In genomic region chr2:96792772-96793749, GRCh38 we compare ENCODE assay signal across 22 cellular contexts. TPM values are rescaled to one million over a fixed set of nuclear protein-coding genes. Genes with fewer than 3 reads are reported as not detected.
A peak's percentile ranks its signal among the peaks of the same experiment; 100 is the strongest.
DNase-seq lines count a peak whose midpoint lies in the region; ATAC-seq and TF ChIP-seq lines count a peak whose summit lies in the region.
"Had no signal": no experiment of that assay in that cellular context is flagged by ENCODE, and none has a peak within 500 bp of the region (broad histone marks: within the 10 kb centered on the region; RNA-seq: fewer than 3 reads in every experiment).

No MANE protein-coding gene starts in this region.

- no peak overlapping the region for H2BK20ac ChIP-seq in H9 (ENCODE audit: low read depth, low read length, poor library complexity, severe bottlenecking)

- no peaks in the 10 kb centered on the region for H4K20me1 ChIP-seq in H9 (ENCODE audit: control insufficient read depth, insufficient read depth, insufficient read length)

- no peak overlapping the region for H2AK5ac ChIP-seq in H9 (ENCODE audit: insufficient read length, low read length)

- H3K4me3 ChIP-seq in lower lobe of right lung: no peak overlapping the region
- H3K4me3 ChIP-seq in spleen: no peak overlapping the region
- no peak overlapping the region for H3K4me3 ChIP-seq in tibial artery
- H3K4me3 ChIP-seq: suprapubic skin had no signal

- H3K27ac Mint-ChIP-seq in H9: peak overlapping the region; percentile 10 to 51 (median 26); a peak in 3 of 7 replicates
- no peak overlapping the region for H3K27ac Mint-ChIP-seq in chondrocyte (ENCODE audit: unreplicated experiment)
- H3K27ac Mint-ChIP-seq: activated CD4-positive, alpha-beta T cell treated with anti-CD3 and anti-CD28 coated beads, Interleukin-2, amount 10 ng/mL, durations not matched to agents 7 days and 5 days; activated CD8-positive, alpha-beta memory T cell treated with anti-CD3 and anti-CD28 coated beads, Interleukin-2, amount 10 ng/mL, durations not matched to agents 7 days and 5 days; activated naive CD8-positive, alpha-beta T cell had no signal

- no CpG with 5 or more reads among the region's 17 CpGs for WGBS in H9 (ENCODE audit: extremely low coverage, insufficient read length, low lambda C conversion rate)
- 83 to 91% (median 87%) methylated on average over 11 to 17 of the region's 17 CpGs for WGBS in spleen, 5 donors

- H3K4me2 ChIP-seq in H9 (ENCODE audit: insufficient read depth, insufficient read length, low read length): no peak overlapping the region

- H4K8ac ChIP-seq in H9 (replicated peaks; ENCODE audit: insufficient read length, low read depth, low read length): no peak overlapping the region

- no peak overlapping the region for H3T11ph ChIP-seq in H9 (ENCODE audit: low read length)

- H3K9me3 ChIP-seq in H9 (ENCODE audit: control insufficient read depth, low read depth, low read length): no peaks in the 10 kb centered on the region
- H3K9me3 ChIP-seq in lower lobe of right lung: no peaks in the 10 kb centered on the region
- no peaks in the 10 kb centered on the region for H3K9me3 ChIP-seq in spleen
- H3K9me3 ChIP-seq in tibial artery: no peaks in the 10 kb centered on the region
- H3K9me3 ChIP-seq: suprapubic skin had no signal

- no peak overlapping the region for H3K9ac ChIP-seq in H9 (ENCODE audit: extremely low read depth, insufficient read length, low read length)
- H3K9ac ChIP-seq: parathyroid adenoma had no signal

- no peak overlapping the region for H4K5ac ChIP-seq in H9 (ENCODE audit: insufficient read length, low read depth, low read length)

- no peak overlapping the region for H3K27ac ChIP-seq in H9 (ENCODE audit: insufficient read length, low read depth, low read length)
- H3K27ac ChIP-seq in lower lobe of right lung: no peak overlapping the region
- no peak overlapping the region for H3K27ac ChIP-seq in spleen
- H3K27ac ChIP-seq in tibial artery: no peak overlapping the region
- H3K27ac ChIP-seq: parathyroid adenoma, suprapubic skin had no signal

- H3K79me2 ChIP-seq in H9 (ENCODE audit: insufficient read depth, low read length): no peaks in the 10 kb centered on the region
- H3K79me2 ChIP-seq: parathyroid adenoma had no signal

- no peak overlapping the region for H3K14ac ChIP-seq in H9 (ENCODE audit: insufficient read depth, low read length)

- H3K36me3 ChIP-seq in lower lobe of right lung (peaks cover 13% of the 10 kb centered on the region), spleen (peaks cover 0 to 14% (median 11%) of the 10 kb centered on the region in 6 donors), tibial artery (peaks cover 0 to 15% (median 11%) of the 10 kb centered on the region in 3 donors)

- no peak for TF ChIP-seq POLR2A in spleen (IDR thresholded peaks at IDR 0.05)

- no peak overlapping the region for H2BK120ac ChIP-seq in H9 (ENCODE audit: low read depth, low read length, poor library complexity, severe bottlenecking)

- H3K36me3 Mint-ChIP-seq in H9 (ENCODE audit: insufficient read depth in 1 of 3, low read depth in 3 of 3) (no peaks in the 10 kb centered on the region; a peak in 2 of 7 replicates), chondrocyte (ENCODE audit: low read depth) (no peaks in the 10 kb centered on the region)
- H3K36me3 Mint-ChIP-seq: activated CD8-positive, alpha-beta memory T cell treated with anti-CD3 and anti-CD28 coated beads, Interleukin-2, amount 10 ng/mL, durations not matched to agents 7 days and 5 days; activated naive CD8-positive, alpha-beta T cell had no signal

- no peaks in the 10 kb centered on the region for H3K79me1 ChIP-seq in H9 (ENCODE audit: insufficient read depth, low read depth, low read length, poor library complexity, severe bottlenecking)

- H2BK15ac ChIP-seq in H9 (ENCODE audit: low read depth, low read length): no peak overlapping the region

- H3K27me3 Mint-ChIP-seq in H9 (ENCODE audit: low read depth) (no peaks in the 10 kb centered on the region), chondrocyte (ENCODE audit: low read depth) (no peaks in the 10 kb centered on the region)
- H3K27me3 Mint-ChIP-seq: activated CD4-positive, alpha-beta T cell treated with anti-CD3 and anti-CD28 coated beads, Interleukin-2, amount 10 ng/mL, durations not matched to agents 7 days and 5 days; activated CD8-positive, alpha-beta memory T cell treated with anti-CD3 and anti-CD28 coated beads, Interleukin-2, amount 10 ng/mL, durations not matched to agents 7 days and 5 days; activated naive CD8-positive, alpha-beta T cell; CD4-positive, CD25-positive, alpha-beta regulatory T cell had no signal

- H3K4me1 Mint-ChIP-seq in H9 (peaks cover 7 to 13% of the 10 kb centered on the region in 2 experiments), chondrocyte (ENCODE audit: low read depth) (peaks cover 12% of the 10 kb centered on the region)
- H3K4me1 Mint-ChIP-seq: activated CD4-positive, alpha-beta T cell treated with anti-CD3 and anti-CD28 coated beads, Interleukin-2, amount 10 ng/mL, durations not matched to agents 7 days and 5 days; activated CD8-positive, alpha-beta memory T cell treated with anti-CD3 and anti-CD28 coated beads, Interleukin-2, amount 10 ng/mL, durations not matched to agents 7 days and 5 days had no signal

- DNase-seq in H9: no peak
- DNase-seq in chondrocyte (ENCODE audit: low spot score): peak; percentile 87
- DNase-seq in lower lobe of right lung: peak; percentile 42
- DNase-seq in spleen: peak; percentile 72
- DNase-seq in activated naive CD4-positive, alpha-beta T cell treated with Interleukin-2 at 50 U/mL for 16 hours: no peak
- DNase-seq in hepatic stellate cell (ENCODE audit: low spot score): no peak
- no peak for DNase-seq in activated naive CD4-positive, alpha-beta T cell treated with anti-CD3 and anti-CD28 coated beads, Interleukin-2, amount 50 U/mL, for 16 hours
- no peak for DNase-seq in tibial artery
- DNase-seq: activated CD4-positive, alpha-beta T cell treated with anti-CD3 and anti-CD28 coated beads, Interleukin-2, amount 10 ng/mL, durations not matched to agents 7 days and 5 days; activated CD8-positive, alpha-beta memory T cell treated with anti-CD3 and anti-CD28 coated beads, Interleukin-2, amount 10 ng/mL, durations not matched to agents 7 days and 5 days; CD4-positive, CD25-positive, alpha-beta regulatory T cell; DMS 273 treated with DMSO at 0.1 percent for 48 hours; effector CD8-positive, alpha-beta T cell; foreskin melanocyte; mesenchymal stem cell; NCI-H1105; NCI-H2107; NCI-H510A; NK-92 treated with Interleukin-12 subunit alpha and Interleukin-12 subunit beta, amount 100 ng/mL, for 24 hours had no signal

- peak; percentile 78 to 87 for ATAC-seq in lower lobe of right lung
- ATAC-seq: activated CD8-positive, alpha-beta memory T cell treated with anti-CD3 and anti-CD28 coated beads, Interleukin-2, amount 10 ng/mL, durations not matched to agents 7 days and 5 days had no signal

- H3K23me2 ChIP-seq in H9 (ENCODE audit: insufficient read length, low read depth, low read length, poor library complexity, severe bottlenecking): no peaks in the 10 kb centered on the region

- H2BK5ac ChIP-seq in H9 (ENCODE audit: insufficient read length, low read length): no peak overlapping the region

- H3K4me3 Mint-ChIP-seq in H9: no peak overlapping the region
- no peak overlapping the region for H3K4me3 Mint-ChIP-seq in chondrocyte (ENCODE audit: unreplicated experiment)
- H3K4me3 Mint-ChIP-seq: activated CD4-positive, alpha-beta T cell treated with anti-CD3 and anti-CD28 coated beads, Interleukin-2, amount 10 ng/mL, durations not matched to agents 7 days and 5 days; activated CD8-positive, alpha-beta memory T cell treated with anti-CD3 and anti-CD28 coated beads, Interleukin-2, amount 10 ng/mL, durations not matched to agents 7 days and 5 days; activated naive CD8-positive, alpha-beta T cell; CD4-positive, CD25-positive, alpha-beta regulatory T cell had no signal

- no peaks in the 10 kb centered on the region for H3K27me3 ChIP-seq in H9 (ENCODE audit: insufficient read depth, low read length)
- no peaks in the 10 kb centered on the region for H3K27me3 ChIP-seq in lower lobe of right lung (ENCODE audit: low read depth)
- H3K27me3 ChIP-seq in spleen (replicated peaks in 1 of 7): no peaks in the 10 kb centered on the region
- no peaks in the 10 kb centered on the region for H3K27me3 ChIP-seq in tibial artery
- H3K27me3 ChIP-seq: suprapubic skin had no signal

- intact Hi-C loops in lower lobe of right lung (cut with DNase I): no loop called here
- intact Hi-C loops in spleen (cut with DNase I; ENCODE audit: low total_unique reads): no loop called here
- intact Hi-C loops in tibial artery (cut with DNase I; ENCODE audit: low total_unique reads): no loop called here

- no peak overlapping the region for H3K4ac ChIP-seq in H9 (ENCODE audit: low read depth, low read length)

- H4K91ac ChIP-seq in H9 (ENCODE audit: insufficient read length, low read depth, low read length): no peak overlapping the region

- H2BK12ac ChIP-seq in H9 (ENCODE audit: insufficient read length, low read depth, low read length): no peak overlapping the region

- H3K23ac ChIP-seq in H9 (ENCODE audit: insufficient read length, low read depth, low read length): no peak overlapping the region

- TF ChIP-seq CTCF in H9 (conservative IDR thresholded peaks at IDR 0.05) (no peak), chondrocyte (IDR thresholded peaks at IDR 0.05) (no peak), lower lobe of right lung (IDR thresholded peaks at IDR 0.05) (no peak), spleen (IDR thresholded peaks at IDR 0.05 in 8 of 11, conservative IDR thresholded peaks at IDR 0.05 in 3 of 11) (no peak), tibial artery (IDR thresholded peaks at IDR 0.05) (no peak)

- no peaks in the 10 kb centered on the region for H3K4me1 ChIP-seq in H9 (ENCODE audit: insufficient read depth, low read length)
- peaks cover 8% of the 10 kb centered on the region for H3K4me1 ChIP-seq in lower lobe of right lung
- H3K4me1 ChIP-seq in spleen: peaks cover 0 to 12% (median 0%) of the 10 kb centered on the region in 6 donors
- peaks cover 0 to 14% (median 12%) of the 10 kb centered on the region in 4 donors for H3K4me1 ChIP-seq in tibial artery

- H3K18ac ChIP-seq in H9 (ENCODE audit: insufficient read length, low read depth, low read length): no peak overlapping the region

- no peak overlapping the region for H3K56ac ChIP-seq in H9 (ENCODE audit: insufficient read length, low read depth, low read length)

- H3K9me3 Mint-ChIP-seq in H9 (no peaks in the 10 kb centered on the region), chondrocyte (ENCODE audit: low read depth) (no peaks in the 10 kb centered on the region)
- H3K9me3 Mint-ChIP-seq: activated CD4-positive, alpha-beta T cell treated with anti-CD3 and anti-CD28 coated beads, Interleukin-2, amount 10 ng/mL, durations not matched to agents 7 days and 5 days; CD4-positive, CD25-positive, alpha-beta regulatory T cell had no signal

- H2AFZ ChIP-seq in H9 (ENCODE audit: low read length): no peak overlapping the region
- H2AFZ ChIP-seq: parathyroid adenoma had no signal

RNA-seq across cellular contexts. Expression of gene CNNM3, which starts 23.0 kb away (rescaled TPM):
- total RNA-seq in H9 (2021) (22.8 and 25.0 TPM in 2 replicates), chondrocyte (10.2 to 14.0 TPM (median 10.4 TPM) in 3 replicates), lower lobe of right lung (29.0 TPM), spleen (10 to 100 TPM; 20.7 to 37.8 (median 25.6) TPM)
- polyA plus RNA-seq in spleen: 1 to 10 TPM; 3.7 to 7.8 (median 3.7) TPM

RNA-seq across cellular contexts. Expression of gene CNNM4, which starts 32.4 kb away (rescaled TPM):
- total RNA-seq in H9 (2021): 8.5 and 8.9 TPM in 2 replicates
- 7.6 to 8.3 TPM (median 7.7 TPM) in 3 replicates for total RNA-seq in chondrocyte
- total RNA-seq in lower lobe of right lung: 15.7 TPM
- total RNA-seq in spleen: 10 to 100 TPM in 3 of 7 donors, 1 to 10 TPM in 4; 5.7 to 14.4 (median 9.4) TPM
- 1 to 10 TPM; 1.5 to 3.3 (median 2.8) TPM for polyA plus RNA-seq in spleen

RNA-seq across cellular contexts. Expression of gene ANKRD23, which starts 50.8 kb away (rescaled TPM):
- total RNA-seq in H9 (2021): 2.3 and 2.4 TPM in 2 replicates
- total RNA-seq in chondrocyte: 1.9 to 4.4 TPM (median 3.2 TPM) in 3 replicates
- 3.5 TPM for total RNA-seq in lower lobe of right lung
- 10 to 100 TPM in 3 of 7 donors, 1 to 10 TPM in 4; 4.6 to 19.8 (median 9.3) TPM for total RNA-seq in spleen
- 1 to 10 TPM; 2.4 to 4.9 (median 3.9) TPM for polyA plus RNA-seq in spleen

RNA-seq across cellular contexts. Expression of gene LMAN2L, which starts 53.2 kb away (rescaled TPM):
- total RNA-seq in H9 (2021): 17.6 and 18.8 TPM in 2 replicates
- 15.3 to 25.4 TPM (median 15.9 TPM) in 3 replicates for total RNA-seq in chondrocyte
- 20.9 TPM for total RNA-seq in lower lobe of right lung
- total RNA-seq in spleen: 10 to 100 TPM in 4 of 7 donors, 1 to 10 TPM in 3; 8.7 to 15.4 (median 10.8) TPM
- polyA plus RNA-seq in spleen: 1 to 10 TPM; 5.8 to 7.1 (median 7.1) TPM

Comparison
In these comparisons a context has a peak if more than half of its experiments do, and no peak if none do; other contexts are left out.
1. DNase-seq: peak in chondrocyte (single experiment), lower lobe of right lung (single experiment) and spleen (single experiment); none in H9 (single experiment), activated naive CD4-positive, alpha-beta T cell treated with Interleukin-2 at 50 U/mL for 16 hours (single experiment), hepatic stellate cell (single experiment), activated naive CD4-positive, alpha-beta T cell treated with anti-CD3 and anti-CD28 coated beads, Interleukin-2, amount 50 U/mL, for 16 hours (single experiment) and tibial artery (0 of 2).